29 cellular contexts compared by ENCODE assay signal in the genomic region with DNA sequence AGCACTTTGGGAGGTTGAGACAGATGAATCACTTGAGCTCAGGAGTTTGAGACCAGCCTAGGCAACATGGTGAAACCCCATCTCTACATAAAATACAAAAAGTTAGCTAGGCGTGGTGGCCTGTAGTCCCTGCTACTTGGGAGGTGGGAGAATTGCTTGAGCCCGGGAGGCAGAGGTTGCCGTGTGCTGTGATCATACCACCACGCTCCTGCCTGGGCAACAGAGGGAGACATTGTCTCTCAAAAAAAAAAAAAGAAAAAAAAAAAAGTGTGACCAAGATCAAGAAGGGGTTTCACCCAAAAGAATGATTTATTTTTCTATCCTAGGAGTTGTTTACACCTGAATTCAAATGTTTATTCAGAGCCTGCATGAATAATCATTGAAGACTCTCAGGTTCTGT.
A peak's percentile ranks its signal among the peaks of the same experiment; 100 is the strongest.
DNase-seq lines count a peak whose midpoint lies in the region; ATAC-seq and TF ChIP-seq lines count a peak whose summit lies in the region.
"Had no signal": no experiment of that assay in that cellular context is flagged by ENCODE, and none has a peak within 500 bp of the region (broad histone marks: within the 10 kb centered on the region; RNA-seq: fewer than 3 reads in every experiment).

No MANE protein-coding gene starts in this region.

- no peaks in the 10 kb centered on the region for H3K36me3 ChIP-seq in colonic mucosa
- H3K36me3 ChIP-seq in HAP-1 (replicated peaks), result no peaks in the 10 kb centered on the region
- H3K36me3 ChIP-seq: BLaER1, suprapubic skin, uterus had no signal

- peak; percentile 32 for TF ChIP-seq CTCF in colonic mucosa (IDR thresholded peaks at IDR 0.05)
- no peak for TF ChIP-seq CTCF in nephron progenitor cell (IDR thresholded peaks at IDR 0.05)
- no peak for TF ChIP-seq CTCF in GM10266 (IDR thresholded peaks at IDR 0.05; ENCODE audit: control insufficient read depth, insufficient read depth, low read depth, missing control alignments)

- H3K4me3 ChIP-seq in colonic mucosa, result no peak overlapping the region
- no peak overlapping the region for H3K4me3 ChIP-seq in HAP-1
- H3K4me3 ChIP-seq: BLaER1, psoas muscle, smooth muscle cell, suprapubic skin, uterus had no signal

- H3K27me3 Mint-ChIP-seq in nephron progenitor cell (ENCODE audit: low read depth, poor library complexity), result no peaks in the 10 kb centered on the region
- H3K27me3 Mint-ChIP-seq: activated B cell treated with CpG ODN at 0.5 μM for 24 hours; activated naive CD8-positive, alpha-beta T cell treated with anti-CD3 and anti-CD28 coated beads, Interleukin-2, amount 10 ng/mL, durations not matched to agents 7 days and 5 days; memory B cell; stimulated activated naive B cell treated with anti-CD40 and anti-IgM and Interleukin-4, amounts not matched to agents 10 μg/mL and 1 μg/mL and 100 μg/mL, for 72 hours had no signal

- no peak overlapping the region for H3K9ac ChIP-seq in colonic mucosa (ENCODE audit: low read depth in 2 of 2, low read length in 2 of 2)
- H3K9ac ChIP-seq: BLaER1 had no signal

- H3K4me1 ChIP-seq in colonic mucosa (no peaks in the 10 kb centered on the region), HAP-1 (no peaks in the 10 kb centered on the region)
- H3K4me1 ChIP-seq: BLaER1, Caco-2, psoas muscle, suprapubic skin, uterus had no signal

- peak overlapping the region; percentile 74 for H3K27ac Mint-ChIP-seq in nephron progenitor cell
- H3K27ac Mint-ChIP-seq: activated B cell treated with CpG ODN at 0.5 μM for 24 hours; activated naive CD8-positive, alpha-beta T cell treated with anti-CD3 and anti-CD28 coated beads, Interleukin-2, amount 10 ng/mL, durations not matched to agents 7 days and 5 days; HFFc6; memory B cell; stimulated activated naive B cell treated with anti-CD40 and anti-IgM and Interleukin-4, amounts not matched to agents 10 μg/mL and 1 μg/mL and 100 μg/mL, for 72 hours had no signal

- intact Hi-C loops in colonic mucosa (cut with DNase I), result no loop called here

- H3K27me3 ChIP-seq in colonic mucosa (no peaks in the 10 kb centered on the region), HAP-1 (ENCODE audit: low read depth) (no peaks in the 10 kb centered on the region)
- H3K27me3 ChIP-seq: BLaER1, suprapubic skin, uterus had no signal

- H3K4me1 Mint-ChIP-seq in nephron progenitor cell, result peaks cover 10% of the 10 kb centered on the region
- H3K4me1 Mint-ChIP-seq: activated B cell treated with CpG ODN at 0.5 μM for 24 hours; activated naive CD8-positive, alpha-beta T cell treated with anti-CD3 and anti-CD28 coated beads, Interleukin-2, amount 10 ng/mL, durations not matched to agents 7 days and 5 days; memory B cell; stimulated activated naive B cell treated with anti-CD40 and anti-IgM and Interleukin-4, amounts not matched to agents 10 μg/mL and 1 μg/mL and 100 μg/mL, for 72 hours had no signal

- in situ Hi-C loops in HAP-1 (cut with MboI; ENCODE audit: low sequenced_read_pairs), result no loop called here

- DNase-seq in ELF-1 (ENCODE audit: low read depth, low spot score) (peak; percentile 37), NCI-H69 (lab: John Stamatoyannopoulos, UW) (peak; percentile 5), colonic mucosa (no peak), nephron progenitor cell (no peak), GDM1 (lab: John Stamatoyannopoulos, UW) (no peak), GM10266 (ENCODE audit: extremely low spot score) (no peak), HAP-1 (ENCODE audit: low spot score in 2 of 2) (no peak)
- DNase-seq: activated B cell treated with CpG ODN at 0.5 μM for 24 hours; activated CD4-positive, alpha-beta T cell treated with anti-CD3 and anti-CD28 coated beads, Interleukin-2, amount 50 U/mL, for 48 hours; activated CD8-positive, alpha-beta memory T cell treated with anti-CD3 and anti-CD28 coated beads, Interleukin-2, amount 50 U/mL, for 4 hours; activated effector memory CD4-positive, alpha-beta T cell treated with Interleukin-2 at 50 U/mL for 16 hours; activated naive CD8-positive, alpha-beta T cell treated with anti-CD3 and anti-CD28 coated beads, Interleukin-2, amount 10 ng/mL, durations not matched to agents 7 days and 5 days; caudate nucleus; HFFc6; MM.1S; NCI-H1417 treated with DMSO at 0.1 percent for 48 hours; NCI-H2171; NCI-H524 treated with DMSO at 0.1 percent for 48 hours; nucleus accumbens; psoas muscle; stimulated activated naive B cell treated with anti-CD40 and anti-IgM and Interleukin-4, amounts not matched to agents 10 μg/mL and 1 μg/mL and 100 μg/mL, for 72 hours; uterus had no signal

- H3K9me3 ChIP-seq in colonic mucosa (no peaks in the 10 kb centered on the region), HAP-1 (no peaks in the 10 kb centered on the region)
- H3K9me3 ChIP-seq: BLaER1, Caco-2, psoas muscle, suprapubic skin, uterus had no signal

- no peak overlapping the region for H3K4me3 Mint-ChIP-seq in nephron progenitor cell
- H3K4me3 Mint-ChIP-seq: activated B cell treated with CpG ODN at 0.5 μM for 24 hours; activated naive CD8-positive, alpha-beta T cell treated with anti-CD3 and anti-CD28 coated beads, Interleukin-2, amount 10 ng/mL, durations not matched to agents 7 days and 5 days; HFFc6; memory B cell; stimulated activated naive B cell treated with anti-CD40 and anti-IgM and Interleukin-4, amounts not matched to agents 10 μg/mL and 1 μg/mL and 100 μg/mL, for 72 hours had no signal

- H3K36me3 Mint-ChIP-seq in nephron progenitor cell (ENCODE audit: low read depth), result no peaks in the 10 kb centered on the region
- H3K36me3 Mint-ChIP-seq: activated naive CD8-positive, alpha-beta T cell treated with anti-CD3 and anti-CD28 coated beads, Interleukin-2, amount 10 ng/mL, durations not matched to agents 7 days and 5 days; memory B cell; stimulated activated naive B cell treated with anti-CD40 and anti-IgM and Interleukin-4, amounts not matched to agents 10 μg/mL and 1 μg/mL and 100 μg/mL, for 72 hours had no signal

- no peaks in the 10 kb centered on the region for H3K9me3 Mint-ChIP-seq in nephron progenitor cell
- H3K9me3 Mint-ChIP-seq: activated B cell treated with CpG ODN at 0.5 μM for 24 hours; activated naive CD8-positive, alpha-beta T cell treated with anti-CD3 and anti-CD28 coated beads, Interleukin-2, amount 10 ng/mL, durations not matched to agents 7 days and 5 days had no signal

- no peak for ATAC-seq in GM19467 (IDR thresholded peaks at IDR 0.05; ENCODE audit: unreplicated experiment)
- ATAC-seq: psoas muscle; stimulated activated naive B cell treated with anti-CD40 and anti-IgM and Interleukin-4, amounts not matched to agents 10 μg/mL and 1 μg/mL and 100 μg/mL, for 72 hours had no signal

- H3K27ac ChIP-seq in colonic mucosa, result no peak overlapping the region
- H3K27ac ChIP-seq: BLaER1, psoas muscle, RWPE1, suprapubic skin, uterus had no signal

Comparison
In these comparisons a context has a peak if more than half of its experiments do, and no peak if none do; other contexts are left out.
1. DNase-seq: peak in ELF-1 (single experiment) and NCI-H69 (single experiment); none in colonic mucosa (single experiment), nephron progenitor cell (single experiment), GDM1 (single experiment), GM10266 (single experiment) and HAP-1 (0 of 2).